1 cellular context compared by ENCODE assay signal in genomic region chr3:129656659-129657247, GRCh38.
TF ChIP-seq lines count a peak whose summit lies in the region.

No MANE protein-coding gene starts in this region.

TF ChIP-seq in K562, 482 proteins besides CTCF, POLR2A, EP300 and RAD21 (continued from another document):
- TF ChIP-seq CREB3L1 (IDR thresholded peaks at IDR 0.05; ENCODE audit: borderline replicate concordance, low read depth) (no peak), NKRF (IDR thresholded peaks at IDR 0.05; ENCODE audit: borderline replicate concordance) (no peak), FOXK2 (conservative IDR thresholded peaks at IDR 0.05 in 1 of 2, IDR thresholded peaks at IDR 0.05 in 1 of 2; ENCODE audit: low read depth in 2 of 2) (no peak), CGGBP1 (CRISPR knock-in tag; IDR thresholded peaks at IDR 0.05) (no peak), RBM15 (IDR thresholded peaks at IDR 0.05; ENCODE audit: insufficient read depth, low read length) (no peak)
